8 cellular contexts compared by ENCODE assay signal in the genomic region with DNA sequence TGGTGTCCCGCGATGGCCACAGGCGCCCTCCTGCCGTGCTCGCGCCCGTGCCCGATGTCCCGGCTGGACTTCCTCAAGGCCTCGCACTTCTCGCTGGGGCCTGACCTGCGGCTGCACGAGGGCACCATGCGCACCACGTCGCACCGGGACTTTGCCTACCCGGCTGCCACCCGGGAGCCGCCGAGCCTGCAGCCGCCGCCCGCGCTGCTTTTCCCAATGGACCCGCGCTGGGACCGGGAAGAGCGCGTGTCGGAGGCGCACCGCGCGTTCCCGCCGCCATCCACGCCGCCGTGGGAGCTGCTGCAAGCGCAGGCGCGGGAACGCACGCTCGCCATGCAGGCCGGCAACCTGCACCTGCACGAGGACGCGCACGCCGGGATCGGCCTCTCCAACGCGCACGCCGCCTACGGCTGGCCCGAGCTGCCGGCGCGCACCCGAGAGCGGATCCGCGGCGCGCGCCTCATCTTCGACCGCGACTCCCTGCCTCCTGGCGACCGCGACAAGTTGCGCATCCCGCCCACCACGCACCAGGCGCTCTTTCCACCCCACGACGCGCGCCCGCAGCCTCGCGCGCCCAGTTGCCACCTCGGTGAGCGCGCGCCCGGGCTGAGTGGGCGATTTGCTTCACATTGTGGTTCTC. TPM values are rescaled to one million over a fixed set of nuclear protein-coding genes. Genes with fewer than 3 reads are reported as not detected.
DNase-seq lines count a peak whose midpoint lies in the region; ATAC-seq and TF ChIP-seq lines count a peak whose summit lies in the region.

No MANE protein-coding gene starts in this region.

- H3K27ac ChIP-seq in BLaER1 treated with 17β-estradiol and CSF1 and Interleukin-3, amounts not matched to agents 10 nM and 100 nM: no peak overlapping the region
- no peak overlapping the region for H3K27ac ChIP-seq in body of pancreas

- H4K20me1 ChIP-seq in BLaER1 treated with 17β-estradiol and CSF1 and Interleukin-3, amounts not matched to agents 10 nM and 100 nM: peaks cover 0 to 7% (median 0%) of the 10 kb centered on the region in 11 experiments; a peak in 2 of 22 replicates

- peaks cover 35 to 59% (median 52%) of the 10 kb centered on the region in 10 experiments for H3K4me1 ChIP-seq in BLaER1 treated with 17β-estradiol and CSF1 and Interleukin-3, amounts not matched to agents 10 nM and 100 nM
- peaks cover 20% of the 10 kb centered on the region for H3K4me1 ChIP-seq in body of pancreas

- ATAC-seq in body of pancreas (peak; percentile 56), HG02852 (IDR thresholded peaks at IDR 0.05; ENCODE audit: unreplicated experiment) (no peak), GM18867 (IDR thresholded peaks at IDR 0.05; ENCODE audit: unreplicated experiment) (no peak)

- no peaks in the 10 kb centered on the region for H3K36me3 ChIP-seq in BLaER1 treated with 17β-estradiol and CSF1 and Interleukin-3, amounts not matched to agents 10 nM and 100 nM
- H3K36me3 ChIP-seq in body of pancreas (replicated peaks in 1 of 2; ENCODE audit: insufficient read depth in 1 of 2, low read depth in 2 of 2): no peaks in the 10 kb centered on the region

- peaks cover 54 to 75% (median 70%) of the 10 kb centered on the region in 11 experiments for H3K27me3 ChIP-seq in BLaER1 treated with 17β-estradiol and CSF1 and Interleukin-3, amounts not matched to agents 10 nM and 100 nM
- no peaks in the 10 kb centered on the region for H3K27me3 ChIP-seq in body of pancreas

- peak overlapping the region; percentile 39 to 64 (median 51) for H3K4me3 ChIP-seq in BLaER1 treated with 17β-estradiol and CSF1 and Interleukin-3, amounts not matched to agents 10 nM and 100 nM
- peak overlapping the region; percentile 22; the same call in 1 of the 2 replicates for H3K4me3 ChIP-seq in Jurkat, Clone E6-1 (ENCODE audit: low read length)
- no peak overlapping the region for H3K4me3 ChIP-seq in body of pancreas

- intact Hi-C loops in body of pancreas (cut with DNase I): no loop called here

- no peak for TF ChIP-seq POLR2A in body of pancreas (IDR thresholded peaks at IDR 0.05)

- no peaks in the 10 kb centered on the region for H3K9me3 ChIP-seq in BLaER1 treated with 17β-estradiol and CSF1 and Interleukin-3, amounts not matched to agents 10 nM and 100 nM (replicated peaks in 1 of 11)
- no peaks in the 10 kb centered on the region for H3K9me3 ChIP-seq in body of pancreas

- TF ChIP-seq CTCF in body of pancreas (IDR thresholded peaks at IDR 0.05): peak in 2 of 7 experiments; percentile 13 to 14

- peak; percentile 61 for DNase-seq in Jurkat, Clone E6-1 (ENCODE audit: low read depth, low spot score)
- DNase-seq in SHP77 treated with DMSO at 0.1 percent for 48 hours (lab: John Stamatoyannopoulos, UW) (peak; percentile 51), body of pancreas (peak; percentile 59 to 82 (median 68)), islet precursor cell (peak; percentile 79)
- DNase-seq in stimulated activated CD4-positive, alpha-beta T cell treated with anti-CD3 and anti-CD28 coated beads, Interleukin-15, amount 100 ng/mL, for 24 hours: peak; percentile 86

- H3K4me2 ChIP-seq in BLaER1 treated with 17β-estradiol and CSF1 and Interleukin-3, amounts not matched to agents 10 nM and 100 nM: peak overlapping the region; percentile 70 to 94 (median 83)

- 3% methylated on average over 68 of the region's 93 CpGs; no CpG with 5 or more reads in 1 of the 2 donors for WGBS in body of pancreas, 2 donors

- H3K9ac ChIP-seq in BLaER1 treated with 17β-estradiol and CSF1 and Interleukin-3, amounts not matched to agents 10 nM and 100 nM: 0 out of 22 replicates have a peak overlapping the region, but pooled peaks of 1 of the 11 experiments have one; percentile 13

RNA-seq across cellular contexts. Expression of gene PEX11G, which starts 12.1 kb away (rescaled TPM):
- not detected for polyA plus RNA-seq in Jurkat, Clone E6-1 (2012; ENCODE audit: insufficient read depth, insufficient read length)
- total RNA-seq in body of pancreas: 1 to 10 TPM; 3.9 to 7.6 TPM

RNA-seq across cellular contexts. Expression of gene ZNF358, which starts 15.0 kb away (rescaled TPM):
- polyA plus RNA-seq in Jurkat, Clone E6-1 (2012; ENCODE audit: insufficient read depth, insufficient read length): not detected
- 10 to 100 TPM; 40.2 to 93.6 TPM for total RNA-seq in body of pancreas

RNA-seq across cellular contexts. Expression of gene MCOLN1, which starts 21.5 kb away (rescaled TPM):
- polyA plus RNA-seq in Jurkat, Clone E6-1 (2012; ENCODE audit: insufficient read depth, insufficient read length): 15.7 TPM
- total RNA-seq in body of pancreas: 10 to 100 TPM; 10.6 to 11.9 TPM

RNA-seq across cellular contexts. Expression of gene PNPLA6, which starts 34.6 kb away (rescaled TPM):
- 86.2 TPM for polyA plus RNA-seq in Jurkat, Clone E6-1 (2012; ENCODE audit: insufficient read depth, insufficient read length)
- 10 to 100 TPM; 43.8 to 52.1 TPM for total RNA-seq in body of pancreas

Comparison
In these comparisons a context has a peak if more than half of its experiments do, and no peak if none do; other contexts are left out.
1. H3K4me3 ChIP-seq: peak in BLaER1 treated with 17β-estradiol and CSF1 and Interleukin-3, amounts not matched to agents 10 nM and 100 nM (10 of 10) and Jurkat, Clone E6-1 (single experiment); none in body of pancreas (0 of 2).
2. Peak in every context shown above with its lines, with median percentiles within 50 percentile points of each other: DNase-seq.